In the genomic region with DNA sequence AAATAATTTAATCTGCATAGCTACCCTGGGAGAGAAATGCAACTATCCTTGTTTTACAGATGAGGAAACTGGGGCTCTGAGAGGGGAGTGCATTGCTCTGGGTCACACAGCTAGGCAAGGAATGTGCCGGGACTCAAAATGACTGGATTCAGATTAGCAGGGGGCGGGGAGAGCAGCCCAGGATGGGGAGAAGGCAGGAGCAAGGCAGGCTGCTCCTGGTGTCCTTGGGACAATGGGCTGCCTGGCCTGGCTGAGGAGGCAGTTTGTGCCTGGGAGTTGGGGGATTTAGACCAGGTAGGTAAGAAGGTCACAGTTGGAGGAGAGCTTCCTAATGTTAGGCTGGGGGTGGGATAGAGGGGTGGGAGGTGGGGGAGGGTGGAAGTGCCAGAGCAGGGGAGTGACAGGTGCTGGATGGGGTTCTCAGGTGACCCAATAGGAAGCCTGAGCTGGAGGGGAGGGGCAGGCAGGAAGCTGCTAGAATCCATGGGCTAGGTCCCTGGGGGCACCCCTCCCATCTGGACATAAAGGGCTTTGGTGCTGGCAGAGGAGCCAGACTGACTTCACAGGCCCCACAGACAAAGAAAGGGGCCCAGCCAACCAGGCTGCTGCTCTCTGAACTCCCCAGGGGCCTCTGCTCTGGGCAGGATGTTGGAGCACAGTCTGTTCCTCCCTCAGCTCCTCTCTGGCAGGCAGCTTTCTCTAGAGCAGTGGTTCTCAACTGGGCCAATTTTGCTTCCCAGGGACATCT, we compare ENCODE assay signal across 8 cellular contexts. TPM values are rescaled to one million over a fixed set of nuclear protein-coding genes. Genes with fewer than 3 reads are reported as not detected.
DNase-seq lines count a peak whose midpoint lies in the region; ATAC-seq, FAIRE-seq and TF ChIP-seq lines count a peak whose summit lies in the region.

No MANE protein-coding gene starts in this region.

- H3K27me3 Mint-ChIP-seq in naive thymus-derived CD8-positive, alpha-beta T cell, result no peaks in the 10 kb centered on the region

- ATAC-seq in GM18868 (IDR thresholded peaks at IDR 0.05; ENCODE audit: unreplicated experiment), result no peak
- ATAC-seq in naive thymus-derived CD8-positive, alpha-beta T cell, result no peak

- no peaks in the 10 kb centered on the region for H3K9me3 Mint-ChIP-seq in naive thymus-derived CD8-positive, alpha-beta T cell

- no peak overlapping the region for H3K4me3 Mint-ChIP-seq in naive thymus-derived CD8-positive, alpha-beta T cell

- H3K27ac Mint-ChIP-seq in naive thymus-derived CD8-positive, alpha-beta T cell, result peak overlapping the region in 4 of 10 donors; percentile 20 to 70 (median 59)

- peaks cover 0 to 17% (median 9%) of the 10 kb centered on the region in 4 donors for H3K4me1 Mint-ChIP-seq in naive thymus-derived CD8-positive, alpha-beta T cell

- POLR2A ChIA-PET in naive thymus-derived CD8-positive, alpha-beta T cell (lab: Charles Lee), result no interaction called here

- DNase-seq in D721Med (ENCODE audit: insufficient read length, low spot score) (peak; percentile 77), NCI-H2107 (lab: John Stamatoyannopoulos, UW) (peak; percentile 94), ecto neural progenitor cell (ENCODE audit: low spot score) (peak; percentile 70), myocyte (ENCODE audit: low read depth) (peak; percentile 57), A172 (ENCODE audit: low spot score) (no peak), GM20000 (ENCODE audit: low spot score) (no peak)
- no peak for DNase-seq in naive thymus-derived CD8-positive, alpha-beta T cell

- FAIRE-seq in D721Med (lab: Jason Lieb, UNC), result no peak

- TF ChIP-seq CTCF in D721Med (IDR thresholded peaks at IDR 0.05; ENCODE audit: insufficient read depth, missing control alignments), result no peak
- TF ChIP-seq CTCF in GM20000 (IDR thresholded peaks at IDR 0.05; ENCODE audit: extremely low read depth, missing control alignments), result no peak

- peaks cover 0 to 30% (median 3%) of the 10 kb centered on the region in 3 donors for H3K36me3 Mint-ChIP-seq in naive thymus-derived CD8-positive, alpha-beta T cell

RNA-seq across cellular contexts. Expression of gene TRIM62, which starts 29.0 kb away (rescaled TPM):
- total RNA-seq in myocyte, result 16.8 and 20.8 TPM in 2 replicates
- 7.5 TPM for polyA plus RNA-seq in myocyte (2012)
- total RNA-seq in A172 (2014; rRNA removed; shearing (Covaris generic)), result 1.00 and 1.4 TPM in 2 replicates
- 10 to 100 TPM; 15.5 to 17.6 TPM for total RNA-seq in naive thymus-derived CD8-positive, alpha-beta T cell
- 1 to 10 TPM; 2.7 to 4.7 (median 4.0) TPM for polyA plus RNA-seq in naive thymus-derived CD8-positive, alpha-beta T cell

Comparison
In these comparisons a context has a peak if more than half of its experiments do, and no peak if none do; other contexts are left out.
1. DNase-seq: peak in D721Med (single experiment), NCI-H2107 (single experiment), ecto neural progenitor cell (single experiment) and myocyte (single experiment); none in A172 (single experiment), naive thymus-derived CD8-positive, alpha-beta T cell (0 of 10) and GM20000 (single experiment).